ENCODE assay signal across 14 cellular contexts in the genomic region with DNA sequence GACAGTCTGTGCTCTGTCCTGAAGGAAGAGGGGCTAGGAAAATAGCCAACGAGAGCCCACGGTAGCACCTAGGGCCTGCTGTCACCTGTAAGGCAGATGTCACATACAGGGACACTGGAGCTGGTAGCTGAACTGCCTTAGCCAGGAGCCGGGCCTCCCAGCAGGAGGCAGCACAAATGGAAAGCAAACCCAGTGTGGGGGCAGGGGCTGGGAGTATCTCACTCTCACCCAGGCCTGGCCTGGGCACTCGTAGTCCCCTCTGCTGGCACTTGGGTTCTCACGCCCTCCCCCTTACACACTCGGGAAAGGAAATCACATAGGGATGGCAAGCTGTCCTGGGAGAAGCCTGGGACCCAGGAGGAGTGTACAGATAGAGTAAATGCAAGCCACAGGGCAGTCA. TPM values are rescaled to one million over a fixed set of nuclear protein-coding genes. Genes with fewer than 3 reads are reported as not detected.
"Had no signal": no experiment of that assay in that cellular context is flagged by ENCODE, and none has a peak within 500 bp of the region (broad histone marks: within the 10 kb centered on the region; RNA-seq: fewer than 3 reads in every experiment).

No MANE protein-coding gene starts in this region.

- H3K36me3 ChIP-seq: left lung, ovary, thyroid gland had no signal

- FAIRE-seq: urothelium cell line had no signal

- DNase-seq: activated CD4-positive, alpha-beta memory T cell treated with anti-CD3 and anti-CD28 coated beads, Interleukin-2, amount 10 ng/mL, durations not matched to agents 7 days and 5 days; activated CD4-positive, alpha-beta T cell treated with anti-CD3 and anti-CD28 coated beads for 1 hour; activated gamma-delta T cell treated with Interleukin-2 at 50 U/mL for 16 hours; activated naive CD8-positive, alpha-beta T cell treated with anti-CD3 and anti-CD28 coated beads for 36 hours; activated T-cell treated with anti-CD3 and anti-CD28 coated beads, Interleukin-2, amount 50 U/mL, for 72 hours; anterior cingulate cortex; foreskin keratinocyte; islet precursor cell; left lung; ovary; stimulated activated CD4-positive, alpha-beta T cell treated with anti-CD3 and anti-CD28 coated beads, Interleukin-4, amount 100 ng/mL, for 1 hour; stimulated activated naive CD8-positive, alpha-beta T cell treated with anti-CD3 and anti-CD28 coated beads, Interleukin-15, amount 100 ng/mL, for 72 hours; thyroid gland had no signal

- H3K9me3 ChIP-seq: ovary, thyroid gland had no signal

- H3K4me3 ChIP-seq: left lung, ovary, thyroid gland had no signal

- H3K27ac ChIP-seq: foreskin keratinocyte, left lung, ovary, thyroid gland had no signal

- H3K27me3 ChIP-seq: foreskin keratinocyte, left lung, ovary, thyroid gland had no signal

- ATAC-seq: activated T-cell treated with anti-CD3 and anti-CD28 coated beads, Interleukin-2, amount 50 U/mL, for 72 hours; foreskin keratinocyte; left lung; stimulated activated naive CD8-positive, alpha-beta T cell treated with anti-CD3 and anti-CD28 coated beads, Interleukin-15, amount 100 ng/mL, for 72 hours had no signal

- H3K4me1 ChIP-seq: foreskin keratinocyte, left lung, thyroid gland had no signal

RNA-seq across cellular contexts. Expression of gene OTUD7A, which starts 13.3 kb away (rescaled TPM):
- polyA plus RNA-seq: foreskin keratinocyte had no signal
